24 cellular contexts compared by ENCODE assay signal in genomic region chr9:37790096-37790495, GRCh38.
"Had no signal": no experiment of that assay in that cellular context is flagged by ENCODE, and none has a peak within 500 bp of the region (broad histone marks: within the 10 kb centered on the region; RNA-seq: fewer than 3 reads in every experiment).

No MANE protein-coding gene starts in this region.

- ATAC-seq: esophagus mucosa, gastrocnemius medialis, heart right ventricle, left cardiac atrium, left lung, left ventricle myocardium superior, lower lobe of right lung, mucosa of descending colon had no signal

- H3K4me3 ChIP-seq: coronary artery, dorsolateral prefrontal cortex, esophagus squamous epithelium, gastrocnemius medialis, heart right ventricle, left lung, lower lobe of right lung, mucosa of descending colon had no signal

- H3K27ac ChIP-seq: coronary artery, dorsolateral prefrontal cortex, esophagus squamous epithelium, gastrocnemius medialis, heart right ventricle, left lung, lower lobe of right lung had no signal

- H3K36me3 ChIP-seq: gastrocnemius medialis, heart right ventricle, left lung, lower lobe of right lung had no signal

- H3K9me3 ChIP-seq: esophagus squamous epithelium, gastrocnemius medialis, heart right ventricle, left lung, lower lobe of right lung, mucosa of descending colon had no signal

- FAIRE-seq: colon, endothelial cell of umbilical vein, islet of Langerhans, keratinocyte had no signal

- DNase-seq: dermis blood vessel endothelial cell; dorsolateral prefrontal cortex; effector CD4-positive, alpha-beta T cell; effector memory CD4-positive, alpha-beta T cell; esophagus squamous epithelium; foreskin fibroblast; foreskin melanocyte; gastrocnemius medialis; glutamatergic neuron; head of caudate nucleus; heart right ventricle; hippocampal formation; left cardiac atrium; left lung; left ventricle myocardium superior; lower lobe of right lung; mesenchymal stem cell; mucosa of descending colon had no signal
